In genomic region chr22:20436309-20437252, GRCh38 we compare ENCODE assay signal across 8 cellular contexts. TPM values are rescaled to one million over a fixed set of nuclear protein-coding genes. Genes with fewer than 3 reads are reported as not detected.
A peak's percentile ranks its signal among the peaks of the same experiment; 100 is the strongest.
DNase-seq lines count a peak whose midpoint lies in the region; ATAC-seq and TF ChIP-seq lines count a peak whose summit lies in the region.

No MANE protein-coding gene starts in this region.

- H3K4me3 ChIP-seq in AG10803 (ENCODE audit: low read length) (peak overlapping the region; percentile 99), astrocyte of the spinal cord (ENCODE audit: low read depth, low read length) (peak overlapping the region; percentile 68), thoracic aorta (peak overlapping the region; percentile 74)

- no peaks in the 10 kb centered on the region for H3K9me3 ChIP-seq in thoracic aorta

- in situ Hi-C loops in astrocyte of the spinal cord (cut with HindIII; ENCODE audit: low sequenced_read_pairs): no loop called here

- peaks cover 12% of the 10 kb centered on the region for H3K27me3 Mint-ChIP-seq in HFFc6 (ENCODE audit: insufficient read depth)

- peaks cover 9% of the 10 kb centered on the region; the same call in 1 of the 2 replicates for H3K36me3 Mint-ChIP-seq in HFFc6 (ENCODE audit: low read depth)

- peak overlapping the region; percentile 69 to 79 for H3K27ac ChIP-seq in thoracic aorta

- no peak for TF ChIP-seq CTCF in AG10803 (conservative IDR thresholded peaks at IDR 0.05; ENCODE audit: low read length)
- 0 out of 2 replicates have a peak, but pooled peaks have one; percentile 11 for TF ChIP-seq CTCF in HFFc6 (IDR thresholded peaks at IDR 0.05)
- TF ChIP-seq CTCF in astrocyte of the spinal cord (IDR thresholded peaks at IDR 0.05; ENCODE audit: low read depth, low read length): no peak
- TF ChIP-seq CTCF in thoracic aorta (IDR thresholded peaks at IDR 0.05): no peak

- peaks cover 41% of the 10 kb centered on the region for H3K4me1 Mint-ChIP-seq in HFFc6 (ENCODE audit: low read depth)

- peak overlapping the region; percentile 87 for H3K27ac Mint-ChIP-seq in HFFc6

- intact Hi-C loops in left colon (cut with DNase I, micrococcal nuclease): no loop called here

- ATAC-seq in left colon (peak; percentile 15), thoracic aorta (ENCODE audit: insufficient number of reproducible peaks, low FRiP score, low read depth) (no peak), GM21526 (IDR thresholded peaks at IDR 0.05; ENCODE audit: low FRiP score, unreplicated experiment) (no peak)

- no peaks in the 10 kb centered on the region for H3K9me3 Mint-ChIP-seq in HFFc6

- DNase-seq in AG10803 (ENCODE audit: low read depth) (peak; percentile 57), HFFc6 (no peak), astrocyte of the spinal cord (ENCODE audit: low read depth, low spot score) (peak; percentile 50), left colon (no peak), thoracic aorta (ENCODE audit: low spot score) (no peak), NCI-H510A treated with DMSO at 0.1 percent for 48 hours (lab: John Stamatoyannopoulos, UW) (no peak), anterior cingulate cortex (lab: John Stamatoyannopoulos, UW) (no peak)

- H3K27me3 ChIP-seq in thoracic aorta (replicated peaks; ENCODE audit: insufficient read depth): no peaks in the 10 kb centered on the region

- peak overlapping the region; percentile 99 for H3K4me3 Mint-ChIP-seq in HFFc6

- H3K4me1 ChIP-seq in thoracic aorta (ENCODE audit: control insufficient read depth in 1 of 2, low read depth in 2 of 2): peaks cover 3 to 31% of the 10 kb centered on the region in 2 donors

- H3K36me3 ChIP-seq in thoracic aorta: no peaks in the 10 kb centered on the region

RNA-seq across cellular contexts. Expression of gene SCARF2, which starts 1.0 kb away (rescaled TPM):
- total RNA-seq in HFFc6 (2021; fragmentation: NEBNext Ultra II Directional; extraction: Animal tissue kit (Norgen Biotek cat#: 25700)): 10 to 100 TPM; 65.1 to 92.3 (median 68.9) TPM
- total RNA-seq in left colon (1 to 10 TPM; 1.8 to 3.2 TPM), thoracic aorta (100 to 1,000 TPM in 1 of 2 donors, 10 to 100 TPM in 1; 49.4 to 108 TPM)

RNA-seq across cellular contexts. Expression of gene ZNF74, which starts 42.6 kb away (rescaled TPM):
- 1 to 10 TPM; 5.1 to 8.1 (median 6.2) TPM for total RNA-seq in HFFc6 (2021; fragmentation: NEBNext Ultra II Directional; extraction: Animal tissue kit (Norgen Biotek cat#: 25700))
- 1 to 10 TPM; 5.5 to 7.2 TPM for total RNA-seq in left colon
- total RNA-seq in thoracic aorta: 10 to 100 TPM in 1 of 2 donors, 1 to 10 TPM in 1; 8.5 to 13.8 TPM

RNA-seq across cellular contexts. Expression of gene KLHL22, which starts 59.0 kb away (rescaled TPM):
- 10 to 100 TPM; 19.2 to 25.5 (median 21.6) TPM for total RNA-seq in HFFc6 (2021; fragmentation: NEBNext Ultra II Directional; extraction: Animal tissue kit (Norgen Biotek cat#: 25700))
- total RNA-seq in left colon (10 to 100 TPM; 12.3 to 14.2 TPM), thoracic aorta (10 to 100 TPM; 24.0 to 41.1 TPM)

Comparison
In these comparisons a context has a peak if more than half of its experiments do, and no peak if none do; other contexts are left out.
1. DNase-seq: peak in AG10803 (single experiment) and astrocyte of the spinal cord (single experiment); none in HFFc6 (single experiment), left colon (0 of 2), thoracic aorta (single experiment), NCI-H510A treated with DMSO at 0.1 percent for 48 hours (single experiment) and anterior cingulate cortex (0 of 58).
2. RNA of gene SCARF2, which starts 1.0 kb away (total RNA-seq): 49.4 to 108 TPM in thoracic aorta and 65.1 to 92.3 TPM in HFFc6; 1.8 to 3.2 TPM in left colon; every median in the first group is over 10 times any median in the second.
3. Peak in every context shown above with its lines, with median percentiles within 50 percentile points of each other: H3K4me3 ChIP-seq.